ENCODE assay signal across 11 cellular contexts in the genomic region with DNA sequence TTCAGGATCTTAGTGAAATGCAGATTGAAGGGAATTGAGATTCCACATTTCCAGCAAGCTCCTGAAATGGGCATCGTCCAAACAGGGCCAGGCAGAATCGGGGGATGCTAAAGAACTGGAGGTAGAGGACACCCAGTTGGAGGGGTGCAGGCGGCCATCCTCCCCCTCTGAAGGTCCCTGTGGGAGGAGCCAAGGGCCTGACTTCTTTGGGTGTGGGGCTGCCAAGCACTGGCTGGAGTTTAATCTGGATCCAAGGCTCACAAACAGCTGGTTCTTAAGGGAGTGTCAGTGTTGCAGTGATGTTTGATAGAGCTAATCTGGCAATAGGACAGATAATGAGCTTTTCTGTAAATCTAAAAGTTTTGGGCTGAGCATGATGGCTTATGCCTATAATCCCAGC. TPM values are rescaled to one million over a fixed set of nuclear protein-coding genes. Genes with fewer than 3 reads are reported as not detected.
DNase-seq lines count a peak whose midpoint lies in the region; ATAC-seq and TF ChIP-seq lines count a peak whose summit lies in the region.
"Had no signal": no experiment of that assay in that cellular context is flagged by ENCODE, and none has a peak within 500 bp of the region (broad histone marks: within the 10 kb centered on the region; RNA-seq: fewer than 3 reads in every experiment).

No MANE protein-coding gene starts in this region.

- H3K27ac Mint-ChIP-seq in activated naive CD8-positive, alpha-beta T cell treated with anti-CD3 and anti-CD28 coated beads, Interleukin-2, amount 10 ng/mL, durations not matched to agents 7 days and 5 days: peak overlapping the region; percentile 90
- H3K27ac Mint-ChIP-seq in stimulated activated naive B cell treated with anti-CD40 and anti-IgM and Interleukin-4, amounts not matched to agents 10 μg/mL and 1 μg/mL and 100 μg/mL, for 72 hours: peak overlapping the region; percentile 75

- no peak for TF ChIP-seq CTCF in left ventricle myocardium inferior (IDR thresholded peaks at IDR 0.05; ENCODE audit: borderline replicate concordance)

- peaks cover 52% of the 10 kb centered on the region for H3K36me3 Mint-ChIP-seq in activated naive CD8-positive, alpha-beta T cell treated with anti-CD3 and anti-CD28 coated beads, Interleukin-2, amount 10 ng/mL, durations not matched to agents 7 days and 5 days
- peaks cover 21 to 39% of the 10 kb centered on the region in 2 donors for H3K36me3 Mint-ChIP-seq in stimulated activated naive B cell treated with anti-CD40 and anti-IgM and Interleukin-4, amounts not matched to agents 10 μg/mL and 1 μg/mL and 100 μg/mL, for 72 hours

- no peak overlapping the region for H3K4me3 Mint-ChIP-seq in activated naive CD8-positive, alpha-beta T cell treated with anti-CD3 and anti-CD28 coated beads, Interleukin-2, amount 10 ng/mL, durations not matched to agents 7 days and 5 days
- no peak overlapping the region for H3K4me3 Mint-ChIP-seq in stimulated activated naive B cell treated with anti-CD40 and anti-IgM and Interleukin-4, amounts not matched to agents 10 μg/mL and 1 μg/mL and 100 μg/mL, for 72 hours

- no peak for DNase-seq in activated naive CD8-positive, alpha-beta T cell treated with anti-CD3 and anti-CD28 coated beads, Interleukin-2, amount 10 ng/mL, durations not matched to agents 7 days and 5 days
- DNase-seq in left ventricle myocardium inferior: no peak
- DNase-seq in stimulated activated naive B cell treated with anti-CD40 and anti-IgM and Interleukin-4, amounts not matched to agents 10 μg/mL and 1 μg/mL and 100 μg/mL, for 72 hours: no peak
- no peak for DNase-seq in DMS153 treated with DMSO at 0.1 percent for 48 hours (lab: John Stamatoyannopoulos, UW; ENCODE audit: unreplicated experiment)
- DNase-seq in HT-29 (ENCODE audit: low spot score): no peak
- DNase-seq: MM.1S; stimulated activated CD4-positive, alpha-beta T cell treated with anti-CD3 and anti-CD28 coated beads, Interleukin-4, amount 100 ng/mL, for 1 hour had no signal

- H3K9me3 ChIP-seq in HUES48 (ENCODE audit: control insufficient read depth, insufficient read depth, low read length) (no peaks in the 10 kb centered on the region), left ventricle myocardium inferior (replicated peaks) (peaks cover 13% of the 10 kb centered on the region)

- no peak overlapping the region for H3K9ac ChIP-seq in HUES48 (ENCODE audit: low read depth, low read length)

- no peaks in the 10 kb centered on the region for H3K27me3 Mint-ChIP-seq in activated naive CD8-positive, alpha-beta T cell treated with anti-CD3 and anti-CD28 coated beads, Interleukin-2, amount 10 ng/mL, durations not matched to agents 7 days and 5 days
- H3K27me3 Mint-ChIP-seq in stimulated activated naive B cell treated with anti-CD40 and anti-IgM and Interleukin-4, amounts not matched to agents 10 μg/mL and 1 μg/mL and 100 μg/mL, for 72 hours: no peaks in the 10 kb centered on the region

- H3K4me1 Mint-ChIP-seq in activated naive CD8-positive, alpha-beta T cell treated with anti-CD3 and anti-CD28 coated beads, Interleukin-2, amount 10 ng/mL, durations not matched to agents 7 days and 5 days: peaks cover 69% of the 10 kb centered on the region
- H3K4me1 Mint-ChIP-seq in stimulated activated naive B cell treated with anti-CD40 and anti-IgM and Interleukin-4, amounts not matched to agents 10 μg/mL and 1 μg/mL and 100 μg/mL, for 72 hours: peaks cover 39 to 44% of the 10 kb centered on the region in 2 donors

- H3K27me3 ChIP-seq in HUES48 (ENCODE audit: control insufficient read depth, insufficient read depth, low read length) (no peaks in the 10 kb centered on the region), left ventricle myocardium inferior (ENCODE audit: low read depth) (no peaks in the 10 kb centered on the region)

- H3K36me3 ChIP-seq in HUES48 (ENCODE audit: control insufficient read depth, insufficient read depth, low read length): no peaks in the 10 kb centered on the region; the same call in none of the 2 replicates
- peaks cover 32% of the 10 kb centered on the region for H3K36me3 ChIP-seq in left ventricle myocardium inferior
- H3K36me3 ChIP-seq: thoracic aorta had no signal

- peaks cover 4% of the 10 kb centered on the region for H3K9me3 Mint-ChIP-seq in activated naive CD8-positive, alpha-beta T cell treated with anti-CD3 and anti-CD28 coated beads, Interleukin-2, amount 10 ng/mL, durations not matched to agents 7 days and 5 days
- H3K9me3 Mint-ChIP-seq in stimulated activated naive B cell treated with anti-CD40 and anti-IgM and Interleukin-4, amounts not matched to agents 10 μg/mL and 1 μg/mL and 100 μg/mL, for 72 hours: peaks cover 6 to 7% of the 10 kb centered on the region in 2 donors

- ATAC-seq in activated naive CD8-positive, alpha-beta T cell treated with anti-CD3 and anti-CD28 coated beads, Interleukin-2, amount 10 ng/mL, durations not matched to agents 7 days and 5 days (ENCODE audit: low read depth): no peak
- no peak for ATAC-seq in stimulated activated naive B cell treated with anti-CD40 and anti-IgM and Interleukin-4, amounts not matched to agents 10 μg/mL and 1 μg/mL and 100 μg/mL, for 72 hours (replicated peaks)
- ATAC-seq in HG03520 (IDR thresholded peaks at IDR 0.05; ENCODE audit: unreplicated experiment): no peak

- H3K4me1 ChIP-seq in HUES48 (ENCODE audit: control insufficient read depth, insufficient read depth, low read length) (peaks cover 23% of the 10 kb centered on the region), left ventricle myocardium inferior (peaks cover 84% of the 10 kb centered on the region)

- intact Hi-C loops in left ventricle myocardium inferior (cut with micrococcal nuclease): no loop called here

- peak overlapping the region; percentile 1 for H3K27ac ChIP-seq in HUES48 (ENCODE audit: low read depth, low read length)
- peak overlapping the region; percentile 100 for H3K27ac ChIP-seq in left ventricle myocardium inferior (replicated peaks)
- H3K27ac ChIP-seq: SK-N-MC, thoracic aorta had no signal

- H3K4me3 ChIP-seq in HUES48 (ENCODE audit: low read depth, low read length): no peak overlapping the region
- H3K4me3 ChIP-seq in left ventricle myocardium inferior: no peak overlapping the region
- H3K4me3 ChIP-seq: SK-N-MC, thoracic aorta had no signal

- POLR2A ChIA-PET in activated naive CD8-positive, alpha-beta T cell treated with anti-CD3 and anti-CD28 coated beads, Interleukin-2, amount 10 ng/mL, durations not matched to agents 7 days and 5 days (lab: Charles Lee): interaction anchor here (0.6 to 14.2 kb wide), 2 partner anchors 13 to 16 kb away, joined by 3 to 150 read pairs; no protein-coding TSS in a partner anchor

RNA-seq across cellular contexts. Expression of gene TSPAN14, which starts 20.8 kb away (rescaled TPM):
- 100 to 1,000 TPM in 1 of 2 experiments, 10 to 100 TPM in 1; 98.8 to 112 TPM for total RNA-seq in activated naive CD8-positive, alpha-beta T cell treated with anti-CD3 and anti-CD28 coated beads, Interleukin-2, amount 10 ng/mL, durations not matched to agents 7 days and 5 days
- total RNA-seq in left ventricle myocardium inferior: 33.4 TPM
- 58.3 and 65.1 TPM in 2 replicates for total RNA-seq in HT-29 (2014; rRNA removed; shearing (Covaris generic))
